In genomic region chr12:53766881-53767280, GRCh38 we compare ENCODE assay signal across 1 cellular context.
TF ChIP-seq lines count a peak whose summit lies in the region.

No MANE protein-coding gene starts in this region.

TF ChIP-seq in GM12878, 131 proteins besides CTCF, POLR2A, EP300 and RAD21:
- TF ChIP-seq SKIL (IDR thresholded peaks at IDR 0.05; ENCODE audit: low read depth, poor library complexity, severe bottlenecking) (no peak), USF1 (IDR thresholded peaks at IDR 0.05; ENCODE audit: borderline replicate concordance, extremely low read length, insufficient read depth, low read depth, low read length) (no peak), SIX5 (IDR thresholded peaks at IDR 0.05; ENCODE audit: low read depth, low read length, severe bottlenecking) (no peak), ZNF207 (IDR thresholded peaks at IDR 0.05; ENCODE audit: borderline replicate concordance) (no peak), BCL11A (IDR thresholded peaks at IDR 0.05; ENCODE audit: low read depth, low read length) (no peak), NR2F1 (conservative IDR thresholded peaks at IDR 0.05) (no peak), WRNIP1 (IDR thresholded peaks at IDR 0.05; ENCODE audit: borderline replicate concordance, low read depth, low read length) (no peak), BCLAF1 (IDR thresholded peaks at IDR 0.05) (no peak), PRDM15 (CRISPR knock-in tag; IDR thresholded peaks at IDR 0.05) (no peak), CHD1 (IDR thresholded peaks at IDR 0.05; ENCODE audit: low read depth, low read length) (no peak), NFIC (IDR thresholded peaks at IDR 0.05; ENCODE audit: low read depth, low read length) (no peak), SMARCA5 (IDR thresholded peaks at IDR 0.05) (no peak), ESRRA (IDR thresholded peaks at IDR 0.05; ENCODE audit: low read length) (no peak), JUND (IDR thresholded peaks at IDR 0.05; ENCODE audit: low read depth, low read length) (no peak), SREBF2 (IDR thresholded peaks at IDR 0.05; ENCODE audit: low read length) (no peak)
